Comparison of ENCODE assay signal across 24 cellular contexts in genomic region chr18:32907215-32907590, GRCh38.
"Had no signal": no experiment of that assay in that cellular context is flagged by ENCODE, and none has a peak within 500 bp of the region (broad histone marks: within the 10 kb centered on the region; RNA-seq: fewer than 3 reads in every experiment).

No MANE protein-coding gene starts in this region.

- ATAC-seq: activated CD8-positive, alpha-beta memory T cell treated with anti-CD3 and anti-CD28 coated beads, Interleukin-2, amount 10 ng/mL, durations not matched to agents 7 days and 5 days; body of pancreas; T-cell had no signal

- H3K4me1 ChIP-seq: body of pancreas had no signal

- H3K9me3 Mint-ChIP-seq: activated B cell treated with CpG ODN at 0.5 μM for 24 hours; activated CD4-positive, alpha-beta T cell treated with anti-CD3 and anti-CD28 coated beads, Interleukin-2, amount 10 ng/mL, durations not matched to agents 24 days and 14 days; activated T-helper 1 cell treated with anti-CD3 and anti-CD28 coated beads, Interleukin-12 subunit alpha, Interleukin-12 subunit beta, Interleukin-2, Interleukin-4 antibody, amounts not matched to agents 30 ng/mL and 10 ng/mL and 1 ng/mL, durations not matched to agents 14 hours and 24 hours and 36 hours had no signal

- H3K4me3 Mint-ChIP-seq: activated B cell treated with CpG ODN at 0.5 μM for 24 hours; activated CD4-positive, alpha-beta T cell treated with anti-CD3 and anti-CD28 coated beads, Interleukin-2, amount 10 ng/mL, durations not matched to agents 24 days and 14 days; activated CD8-positive, alpha-beta memory T cell treated with anti-CD3 and anti-CD28 coated beads, Interleukin-2, amount 10 ng/mL, durations not matched to agents 7 days and 5 days; activated naive CD4-positive, alpha-beta T cell treated with anti-CD3 and anti-CD28 coated beads, Interleukin-2, amount 50 U/mL, for 24 hours; activated T-cell treated with anti-CD3 and anti-CD28 coated beads, Interleukin-2, amount 50 U/mL, for 24 hours; activated T-helper 1 cell treated with anti-CD3 and anti-CD28 coated beads, Interleukin-12 subunit alpha, Interleukin-12 subunit beta, Interleukin-2, Interleukin-4 antibody, amounts not matched to agents 30 ng/mL and 10 ng/mL and 1 ng/mL, durations not matched to agents 14 hours and 24 hours and 36 hours; T-cell had no signal

- H3K27me3 Mint-ChIP-seq: activated B cell treated with CpG ODN at 0.5 μM for 24 hours; activated CD4-positive, alpha-beta T cell treated with anti-CD3 and anti-CD28 coated beads, Interleukin-2, amount 10 ng/mL, durations not matched to agents 24 days and 14 days; activated CD8-positive, alpha-beta memory T cell treated with anti-CD3 and anti-CD28 coated beads, Interleukin-2, amount 10 ng/mL, durations not matched to agents 7 days and 5 days; activated naive CD4-positive, alpha-beta T cell treated with anti-CD3 and anti-CD28 coated beads, Interleukin-2, amount 50 U/mL, for 24 hours; activated T-cell treated with anti-CD3 and anti-CD28 coated beads, Interleukin-2, amount 50 U/mL, for 24 hours; IgD-negative memory B cell; T-cell had no signal

- H3K4me3 ChIP-seq: body of pancreas had no signal

- H3K27ac Mint-ChIP-seq: activated CD4-positive, alpha-beta T cell treated with anti-CD3 and anti-CD28 coated beads, Interleukin-2, amount 10 ng/mL, durations not matched to agents 24 days and 14 days; activated CD8-positive, alpha-beta memory T cell treated with anti-CD3 and anti-CD28 coated beads, Interleukin-2, amount 10 ng/mL, durations not matched to agents 7 days and 5 days; activated naive CD4-positive, alpha-beta T cell treated with anti-CD3 and anti-CD28 coated beads, Interleukin-2, amount 50 U/mL, for 24 hours; activated T-cell treated with anti-CD3 and anti-CD28 coated beads, Interleukin-2, amount 50 U/mL, for 24 hours; activated T-helper 1 cell treated with anti-CD3 and anti-CD28 coated beads, Interleukin-12 subunit alpha, Interleukin-12 subunit beta, Interleukin-2, Interleukin-4 antibody, amounts not matched to agents 30 ng/mL and 10 ng/mL and 1 ng/mL, durations not matched to agents 14 hours and 24 hours and 36 hours; T-cell had no signal

- H3K9me3 ChIP-seq: body of pancreas had no signal

- H3K27me3 ChIP-seq: body of pancreas had no signal

- H3K36me3 Mint-ChIP-seq: activated CD8-positive, alpha-beta memory T cell treated with anti-CD3 and anti-CD28 coated beads, Interleukin-2, amount 10 ng/mL, durations not matched to agents 7 days and 5 days; activated naive CD4-positive, alpha-beta T cell treated with anti-CD3 and anti-CD28 coated beads, Interleukin-2, amount 50 U/mL, for 24 hours; T-cell had no signal

- H3K27ac ChIP-seq: body of pancreas had no signal

- H3K4me1 Mint-ChIP-seq: activated CD4-positive, alpha-beta T cell treated with anti-CD3 and anti-CD28 coated beads, Interleukin-2, amount 10 ng/mL, durations not matched to agents 24 days and 14 days; activated CD8-positive, alpha-beta memory T cell treated with anti-CD3 and anti-CD28 coated beads, Interleukin-2, amount 10 ng/mL, durations not matched to agents 7 days and 5 days; activated naive CD4-positive, alpha-beta T cell treated with anti-CD3 and anti-CD28 coated beads, Interleukin-2, amount 50 U/mL, for 24 hours; T-cell had no signal

- DNase-seq: activated B cell treated with CpG ODN at 0.5 μM for 24 hours; activated CD4-positive, alpha-beta T cell treated with anti-CD3 and anti-CD28 coated beads for 1 hour; activated CD4-positive, alpha-beta T cell treated with anti-CD3 and anti-CD28 coated beads, Interleukin-2, amount 10 ng/mL, durations not matched to agents 24 days and 14 days; activated CD4-positive, alpha-beta T cell treated with anti-CD3 and anti-CD28 coated beads, Interleukin-2, amount 50 U/mL, for 48 hours; activated CD8-positive, alpha-beta memory T cell treated with anti-CD3 and anti-CD28 coated beads, Interleukin-2, amount 10 ng/mL, durations not matched to agents 7 days and 5 days; activated effector memory CD4-positive, alpha-beta T cell treated with Interleukin-2 at 50 U/mL for 16 hours; activated naive CD4-positive, alpha-beta T cell; activated T-cell treated with anti-CD3 and anti-CD28 coated beads, Interleukin-2, amount 50 U/mL, for 24 hours; aorta; body of pancreas; KG1; NCI-H1092; NCI-H1417; NCI-H1930; NCI-H345; NCI-H510A; NCI-H69; SIG-M5; T-cell; T-helper 2 cell; T1000 had no signal
